2 cellular contexts compared by ENCODE assay signal in the genomic region with DNA sequence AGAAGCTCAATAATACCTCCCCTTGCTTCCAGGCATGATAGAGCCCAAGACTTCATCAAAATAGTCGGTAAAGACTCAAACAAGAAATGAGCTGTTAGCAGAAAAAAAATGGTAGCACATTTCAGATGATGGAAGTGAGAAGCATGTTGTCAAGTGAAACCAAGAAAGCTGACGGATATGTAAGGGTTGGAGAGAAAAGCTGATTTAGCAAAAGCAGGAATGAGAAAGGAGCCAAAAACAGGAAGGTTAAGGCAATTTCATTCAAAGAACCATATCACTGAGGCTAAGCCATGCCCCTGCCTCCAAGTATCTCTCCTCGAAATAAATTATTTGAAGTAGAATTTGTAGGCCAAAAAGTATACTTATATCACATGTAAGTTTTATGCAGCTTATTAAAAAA.
TF ChIP-seq lines count a peak whose summit lies in the region.

No MANE protein-coding gene starts in this region.

TF ChIP-seq in A549, 52 proteins besides CTCF, POLR2A, EP300 and RAD21:
- TF ChIP-seq FOXS1 (CRISPR knock-in tag; IDR thresholded peaks at IDR 0.05) (no peak), ZFP36 (IDR thresholded peaks at IDR 0.05; ENCODE audit: borderline replicate concordance, partially characterized antibody) (no peak), MAFK (IDR thresholded peaks at IDR 0.05; ENCODE audit: partially characterized antibody) (peak; percentile 40), TFCP2L1 (CRISPR knock-in tag; IDR thresholded peaks at IDR 0.05) (no peak), HOXA7 (CRISPR knock-in tag; IDR thresholded peaks at IDR 0.05) (no peak), RFX5 (IDR thresholded peaks at IDR 0.05) (no peak), CBX8 (IDR thresholded peaks at IDR 0.05) (no peak), HOXB13 (CRISPR knock-in tag; IDR thresholded peaks at IDR 0.05; ENCODE audit: low read depth) (no peak)
- TF ChIP-seq, protein P1, sequence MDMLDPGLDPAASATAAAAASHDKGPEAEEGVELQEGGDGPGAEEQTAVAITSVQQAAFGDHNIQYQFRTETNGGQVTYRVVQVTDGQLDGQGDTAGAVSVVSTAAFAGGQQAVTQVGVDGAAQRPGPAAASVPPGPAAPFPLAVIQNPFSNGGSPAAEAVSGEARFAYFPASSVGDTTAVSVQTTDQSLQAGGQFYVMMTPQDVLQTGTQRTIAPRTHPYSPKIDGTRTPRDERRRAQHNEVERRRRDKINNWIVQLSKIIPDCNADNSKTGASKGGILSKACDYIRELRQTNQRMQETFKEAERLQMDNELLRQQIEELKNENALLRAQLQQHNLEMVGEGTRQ (IDR thresholded peaks at IDR 0.05): no peak

TF ChIP-seq in IMR-90, 13 proteins besides CTCF, POLR2A, EP300 and RAD21:
- TF ChIP-seq RFX5 (IDR thresholded peaks at IDR 0.05; ENCODE audit: low read depth, low read length): no peak
- TF ChIP-seq RCOR1 (IDR thresholded peaks at IDR 0.05; ENCODE audit: insufficient replicate concordance, low read length): no peak
- TF ChIP-seq CEBPB (IDR thresholded peaks at IDR 0.05; ENCODE audit: low read depth, low read length): no peak
